In genomic region chr6:125215252-125215819, GRCh38 we compare ENCODE assay signal across 1 cellular context.
TF ChIP-seq lines count a peak whose summit lies in the region.

No MANE protein-coding gene starts in this region.

TF ChIP-seq in IMR-90, 13 proteins besides CTCF, POLR2A, EP300 and RAD21 (continued from another document):
- no peak for TF ChIP-seq USF2 (IDR thresholded peaks at IDR 0.05; ENCODE audit: low read depth, low read length)
